In the genomic region with DNA sequence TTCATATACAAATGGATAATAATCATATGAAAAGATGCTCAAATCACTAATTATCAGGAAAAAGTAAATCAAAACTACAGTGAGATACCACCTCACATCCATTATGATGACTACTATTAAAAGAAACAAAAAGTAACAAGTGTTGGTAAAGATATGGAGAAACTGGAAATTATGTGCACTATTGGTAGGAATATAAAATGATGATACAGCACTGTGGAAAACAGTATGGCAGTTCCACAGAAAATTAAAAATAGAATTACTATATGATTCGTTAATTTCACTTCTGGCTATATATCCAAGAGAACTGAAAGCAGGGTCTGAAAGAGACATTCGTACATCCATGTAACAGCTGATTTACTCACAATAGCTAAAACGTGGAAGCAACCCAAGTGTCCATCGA, we compare ENCODE assay signal across 19 cellular contexts. TPM values are rescaled to one million over a fixed set of nuclear protein-coding genes. Genes with fewer than 3 reads are reported as not detected.
DNase-seq lines count a peak whose midpoint lies in the region; ATAC-seq, FAIRE-seq and TF ChIP-seq lines count a peak whose summit lies in the region.
"Had no signal": no experiment of that assay in that cellular context is flagged by ENCODE, and none has a peak within 500 bp of the region (broad histone marks: within the 10 kb centered on the region; RNA-seq: fewer than 3 reads in every experiment).

No MANE protein-coding gene starts in this region.

- TF ChIP-seq EP300 in A549 (IDR thresholded peaks at IDR 0.05) = no peak

- TF ChIP-seq CTCF in A549 (IDR thresholded peaks at IDR 0.05) (no peak), HFFc6 (IDR thresholded peaks at IDR 0.05) (no peak)

- H3K27me3 Mint-ChIP-seq in activated T-cell treated with anti-CD3 and anti-CD28 coated beads, Interleukin-2, amount 50 U/mL, for 24 hours = no peaks in the 10 kb centered on the region
- peaks cover 6% of the 10 kb centered on the region for H3K27me3 Mint-ChIP-seq in HFFc6 (ENCODE audit: insufficient read depth)
- H3K27me3 Mint-ChIP-seq in activated naive CD8-positive, alpha-beta T cell treated with anti-CD3 and anti-CD28 coated beads, Interleukin-2, amount 50 U/mL, for 24 hours = no peaks in the 10 kb centered on the region

- H3K4me1 ChIP-seq in A549 = no peaks in the 10 kb centered on the region
- H3K4me1 ChIP-seq: Caco-2 had no signal

- H3K4me1 Mint-ChIP-seq in activated T-cell treated with anti-CD3 and anti-CD28 coated beads, Interleukin-2, amount 50 U/mL, for 24 hours (ENCODE audit: low read depth) = peaks cover 52% of the 10 kb centered on the region
- peaks cover 19% of the 10 kb centered on the region for H3K4me1 Mint-ChIP-seq in HFFc6 (ENCODE audit: low read depth)
- peaks cover 27% of the 10 kb centered on the region for H3K4me1 Mint-ChIP-seq in activated naive CD8-positive, alpha-beta T cell treated with anti-CD3 and anti-CD28 coated beads, Interleukin-2, amount 50 U/mL, for 24 hours

- no peak for ATAC-seq in A549
- no peak for ATAC-seq in activated naive CD8-positive, alpha-beta T cell treated with anti-CD3 and anti-CD28 coated beads, Interleukin-2, amount 50 U/mL, for 24 hours
- no peak for ATAC-seq in GM19023 (IDR thresholded peaks at IDR 0.05; ENCODE audit: unreplicated experiment)
- no peak for ATAC-seq in HG02642 (IDR thresholded peaks at IDR 0.05; ENCODE audit: poor library complexity, unreplicated experiment)

- TF ChIP-seq POLR2A in A549 (IDR thresholded peaks at IDR 0.05; ENCODE audit: low read length) = no peak

- no peak for DNase-seq in activated T-cell treated with anti-CD3 and anti-CD28 coated beads, Interleukin-2, amount 50 U/mL, for 24 hours
- DNase-seq in activated T-cell treated with anti-CD3 and anti-CD28 coated beads for 4 hours (no peak), A549 (ENCODE audit: low read depth in 1 of 2, low spot score in 1 of 2) (no peak), HFFc6 (no peak), NCI-H1417 treated with DMSO at 0.1 percent for 48 hours (lab: John Stamatoyannopoulos, UW) (no peak)
- no peak for DNase-seq in activated naive CD8-positive, alpha-beta T cell treated with anti-CD3 and anti-CD28 coated beads, Interleukin-2, amount 50 U/mL, for 24 hours
- DNase-seq: Caco-2, DMS153, GOT3, Kasumi-1, NCI-H1105, NCI-H1694 treated with DMSO at 0.1 percent for 48 hours, NCI-H526 treated with DMSO at 0.1 percent for 48 hours, SHP77 treated with DMSO at 0.1 percent for 48 hours had no signal

- H3K27ac ChIP-seq in A549 = no peak overlapping the region
- H3K27ac ChIP-seq: C4-2B had no signal

- H3K4me3 ChIP-seq in A549 = no peak overlapping the region

- 66% methylated on average over 4 of the region's 4 CpGs for WGBS in A549 (ENCODE audit: missing lambda C conversion rate)

- H3K4me3 Mint-ChIP-seq in activated T-cell treated with anti-CD3 and anti-CD28 coated beads, Interleukin-2, amount 50 U/mL, for 24 hours = no peak overlapping the region
- peak overlapping the region; percentile 63; the same call in 1 of the 2 replicates for H3K4me3 Mint-ChIP-seq in HFFc6
- no peak overlapping the region for H3K4me3 Mint-ChIP-seq in activated naive CD8-positive, alpha-beta T cell treated with anti-CD3 and anti-CD28 coated beads, Interleukin-2, amount 50 U/mL, for 24 hours

- no peaks in the 10 kb centered on the region for H3K9me3 Mint-ChIP-seq in activated T-cell treated with anti-CD3 and anti-CD28 coated beads, Interleukin-2, amount 50 U/mL, for 24 hours
- H3K9me3 Mint-ChIP-seq in HFFc6 = no peaks in the 10 kb centered on the region
- H3K9me3 Mint-ChIP-seq in activated naive CD8-positive, alpha-beta T cell treated with anti-CD3 and anti-CD28 coated beads, Interleukin-2, amount 50 U/mL, for 24 hours = no peaks in the 10 kb centered on the region

- H3K4me2 ChIP-seq in A549 = no peak overlapping the region

- no peak for TF ChIP-seq RAD21 in A549 (conservative IDR thresholded peaks at IDR 0.05 in 1 of 2, IDR thresholded peaks at IDR 0.05 in 1 of 2)

- H3K9me3 ChIP-seq in A549 = no peaks in the 10 kb centered on the region
- H3K9me3 ChIP-seq: Caco-2 had no signal

- CTCF ChIA-PET in A549 (lab: Yijun Ruan, JAX) = no interaction called here

- FAIRE-seq in A549 (lab: Jason Lieb, UNC) = no peak
- FAIRE-seq: A204.1, GM12892 had no signal

- no peaks in the 10 kb centered on the region for H3K36me3 Mint-ChIP-seq in activated T-cell treated with anti-CD3 and anti-CD28 coated beads, Interleukin-2, amount 50 U/mL, for 24 hours (ENCODE audit: low read depth)
- no peaks in the 10 kb centered on the region for H3K36me3 Mint-ChIP-seq in HFFc6 (ENCODE audit: low read depth)
- H3K36me3 Mint-ChIP-seq in activated naive CD8-positive, alpha-beta T cell treated with anti-CD3 and anti-CD28 coated beads, Interleukin-2, amount 50 U/mL, for 24 hours (ENCODE audit: low read depth) = no peaks in the 10 kb centered on the region

- peak overlapping the region; percentile 66 for H3K27ac Mint-ChIP-seq in activated T-cell treated with anti-CD3 and anti-CD28 coated beads, Interleukin-2, amount 50 U/mL, for 24 hours
- no peak overlapping the region for H3K27ac Mint-ChIP-seq in HFFc6
- peak overlapping the region; percentile 20 for H3K27ac Mint-ChIP-seq in activated naive CD8-positive, alpha-beta T cell treated with anti-CD3 and anti-CD28 coated beads, Interleukin-2, amount 50 U/mL, for 24 hours

- POLR2A ChIA-PET in A549 (lab: Yijun Ruan, JAX) = no interaction called here

TF ChIP-seq in A549, 52 proteins besides CTCF, POLR2A, EP300 and RAD21:
- TF ChIP-seq HOXA7 (CRISPR knock-in tag; IDR thresholded peaks at IDR 0.05) (no peak), MAFK (IDR thresholded peaks at IDR 0.05; ENCODE audit: partially characterized antibody) (peak; percentile 17), TFCP2L1 (CRISPR knock-in tag; IDR thresholded peaks at IDR 0.05) (no peak), EHMT2 (IDR thresholded peaks at IDR 0.05; ENCODE audit: low read depth) (no peak)

RNA-seq across cellular contexts. Expression of gene ATP1A1, which starts 21.1 kb away (rescaled TPM):
- 171 and 188 TPM in 2 replicates for polyA plus RNA-seq in A549 (2011; rRNA removed)
- 86.8 and 87.2 TPM in 2 replicates for polyA plus RNA-seq in A549 (2012; cell fraction: cytosol; rRNA removed)
- 122 and 143 TPM in 2 replicates for polyA plus RNA-seq in A549 (2012; cell fraction: nucleus; rRNA removed)
- 109 to 124 TPM (median 119 TPM) in 3 replicates for polyA plus RNA-seq in A549 (2017; fragmentation: RNase III; extraction: RNeasy Plus Mini Kit Qiagen cat#74134 plus additional on column Dnase treatment)
- 205 and 248 TPM in 2 replicates for polyA minus RNA-seq in A549 (2011; rRNA and poly(A)+ RNA removed)
- 100 to 1,000 TPM; 192 to 244 (median 222) TPM for total RNA-seq in HFFc6 (2021; fragmentation: NEBNext Ultra II Directional; extraction: Animal tissue kit (Norgen Biotek cat#: 25700))
